Comparison of ENCODE assay signal across 7 cellular contexts in genomic region chr2:240921319-240922233, GRCh38. TPM values are rescaled to one million over a fixed set of nuclear protein-coding genes. Genes with fewer than 3 reads are reported as not detected.
DNase-seq lines count a peak whose midpoint lies in the region; ATAC-seq lines count a peak whose summit lies in the region.

No MANE protein-coding gene starts in this region.

- ATAC-seq in left ventricle myocardium superior (peak; percentile 71), HG03342 (IDR thresholded peaks at IDR 0.05; ENCODE audit: unreplicated experiment) (no peak)

- intact Hi-C loops in left ventricle myocardium superior (cut with micrococcal nuclease) = no loop called here

- peak; percentile 74 for DNase-seq in HK-2 (ENCODE audit: unreplicated experiment)
- peak; percentile 14 to 15 for DNase-seq in activated T-cell treated with anti-CD3 and anti-CD28 coated beads, Interleukin-2, amount 50 U/mL, for 48 hours
- DNase-seq in left ventricle myocardium superior = peak; percentile 60
- DNase-seq in stromal cell of bone marrow (ENCODE audit: low read depth) = peak; percentile 96
- DNase-seq in stimulated activated CD4-positive, alpha-beta T cell treated with anti-CD3 and anti-CD28 coated beads, Interleukin-4, amount 100 ng/mL, for 24 hours = no peak
- no peak for DNase-seq in SHP77 treated with DMSO at 0.1 percent for 48 hours (lab: John Stamatoyannopoulos, UW)

RNA-seq across cellular contexts. Expression of gene CROCC2, which starts 15.4 kb away (rescaled TPM):
- not detected for total RNA-seq in left ventricle myocardium superior

RNA-seq across cellular contexts. Expression of gene MAB21L4, which starts 25.6 kb away (rescaled TPM):
- total RNA-seq in left ventricle myocardium superior = not detected

RNA-seq across cellular contexts. Expression of gene AGXT, which starts 53.0 kb away (rescaled TPM):
- total RNA-seq in left ventricle myocardium superior = 0.12 TPM

Comparison
In these comparisons a context has a peak if more than half of its experiments do, and no peak if none do; other contexts are left out.
1. DNase-seq: peak in HK-2 (single experiment), activated T-cell treated with anti-CD3 and anti-CD28 coated beads, Interleukin-2, amount 50 U/mL, for 48 hours (2 of 2), left ventricle myocardium superior (single experiment) and stromal cell of bone marrow (single experiment); none in stimulated activated CD4-positive, alpha-beta T cell treated with anti-CD3 and anti-CD28 coated beads, Interleukin-4, amount 100 ng/mL, for 24 hours (single experiment) and SHP77 treated with DMSO at 0.1 percent for 48 hours (single experiment).